In genomic region chr6:33570806-33571636, GRCh38 we compare ENCODE assay signal across 8 cellular contexts. TPM values are rescaled to one million over a fixed set of nuclear protein-coding genes. Genes with fewer than 3 reads are reported as not detected.
A peak's percentile ranks its signal among the peaks of the same experiment; 100 is the strongest.
DNase-seq lines count a peak whose midpoint lies in the region; ATAC-seq and TF ChIP-seq lines count a peak whose summit lies in the region.

No MANE protein-coding gene starts in this region.

- ATAC-seq in GM19025 (IDR thresholded peaks at IDR 0.05; ENCODE audit: low read depth, unreplicated experiment), result peak; percentile 84
- peak; percentile 90 for ATAC-seq in HG03175 (IDR thresholded peaks at IDR 0.05; ENCODE audit: unreplicated experiment)
- ATAC-seq in left colon, result peak; percentile 89

- intact Hi-C loops in left colon (cut with DNase I, micrococcal nuclease), result no loop called here

- DNase-seq in AG10803 (ENCODE audit: low read depth) (peak; percentile 60), NCI-H460 (ENCODE audit: extremely low read depth, low read depth) (peak; percentile 36), cerebellum (ENCODE audit: low spot score) (peak; percentile 87), left colon (peak; percentile 87 to 90)
- DNase-seq in activated CD4-positive, alpha-beta T cell treated with anti-CD3 and anti-CD28 coated beads for 24 hours (ENCODE audit: low read depth in 2 of 2), result peak; percentile 84 to 86
- peak; percentile 96 for DNase-seq in stimulated activated CD4-positive, alpha-beta T cell treated with anti-CD3 and anti-CD28 coated beads, Interleukin-1b, Interleukin-23, amount 100 ng/mL, for 48 hours

- peak overlapping the region; percentile 76 for H3K4me3 ChIP-seq in AG10803 (ENCODE audit: low read length)

- no peak; the same call in 1 of the 2 replicates for TF ChIP-seq CTCF in AG10803 (conservative IDR thresholded peaks at IDR 0.05; ENCODE audit: low read length)

RNA-seq across cellular contexts. Expression of gene BAK1, which starts 9.1 kb away (rescaled TPM):
- 13.2 and 14.6 TPM in 2 replicates for total RNA-seq in NCI-H460 (2014; rRNA removed; shearing (Covaris generic))
- 16.7 and 17.7 TPM in 2 replicates for polyA plus RNA-seq in NCI-H460 (2014; cell fraction: nucleus; rRNA removed)
- total RNA-seq in cerebellum (4.8 TPM), left colon (10 to 100 TPM; 85.6 to 93.5 TPM)

RNA-seq across cellular contexts. Expression of gene ITPR3, which starts 50.1 kb away (rescaled TPM):
- total RNA-seq in NCI-H460 (2014; rRNA removed; shearing (Covaris generic)), result 31.9 and 38.9 TPM in 2 replicates
- 50.0 and 52.2 TPM in 2 replicates for polyA plus RNA-seq in NCI-H460 (2014; cell fraction: nucleus; rRNA removed)
- total RNA-seq in cerebellum (5.2 TPM), left colon (100 to 1,000 TPM; 106 to 108 TPM)

Comparison
In these comparisons a context has a peak if more than half of its experiments do, and no peak if none do; other contexts are left out.
1. Peak in every context shown above with its lines: DNase-seq, ATAC-seq and H3K4me3 ChIP-seq.
2. DNase-seq: peak in every context shown above with its lines; median percentile 96 in stimulated activated CD4-positive, alpha-beta T cell treated with anti-CD3 and anti-CD28 coated beads, Interleukin-1b, Interleukin-23, amount 100 ng/mL, for 48 hours; 88 in left colon; 87 in cerebellum; 85 in activated CD4-positive, alpha-beta T cell treated with anti-CD3 and anti-CD28 coated beads for 24 hours; 60 in AG10803; 36 in NCI-H460.